33 cellular contexts compared by ENCODE assay signal in genomic region chr19:15185188-15185587, GRCh38. TPM values are rescaled to one million over a fixed set of nuclear protein-coding genes. Genes with fewer than 3 reads are reported as not detected.
"Had no signal": no experiment of that assay in that cellular context is flagged by ENCODE, and none has a peak within 500 bp of the region (broad histone marks: within the 10 kb centered on the region; RNA-seq: fewer than 3 reads in every experiment).

No MANE protein-coding gene starts in this region.

- H3K36me3 ChIP-seq: breast epithelium, colonic mucosa, gastrocnemius medialis had no signal

- H3K4me1 Mint-ChIP-seq: activated CD4-positive, alpha-beta memory T cell treated with anti-CD3 and anti-CD28 coated beads, Interleukin-2, amount 10 ng/mL, durations not matched to agents 7 days and 5 days; activated CD4-positive, alpha-beta T cell treated with anti-CD3 and anti-CD28 coated beads, Interleukin-2, amount 10 ng/mL, durations not matched to agents 7 days and 5 days; activated naive CD4-positive, alpha-beta T cell treated with anti-CD3 and anti-CD28 coated beads, Interleukin-2, amount 10 ng/mL, durations not matched to agents 7 days and 5 days; activated naive CD8-positive, alpha-beta T cell treated with anti-CD3 and anti-CD28 coated beads, Interleukin-2, amount 10 ng/mL, durations not matched to agents 7 days and 5 days; brain had no signal

- H3K36me3 Mint-ChIP-seq: activated naive CD4-positive, alpha-beta T cell treated with anti-CD3 and anti-CD28 coated beads, Interleukin-2, amount 10 ng/mL, durations not matched to agents 7 days and 5 days; activated naive CD4-positive, alpha-beta T cell treated with anti-CD3 and anti-CD28 coated beads, Interleukin-2, amount 50 U/mL, for 72 hours; activated naive CD8-positive, alpha-beta T cell treated with anti-CD3 and anti-CD28 coated beads, Interleukin-2, amount 10 ng/mL, durations not matched to agents 7 days and 5 days had no signal

- H3K9me3 ChIP-seq: ascending aorta, breast epithelium, colonic mucosa, esophagus muscularis mucosa, gastrocnemius medialis, heart left ventricle had no signal

- DNase-seq: activated CD4-positive, alpha-beta memory T cell treated with anti-CD3 and anti-CD28 coated beads, Interleukin-2, amount 10 ng/mL, durations not matched to agents 7 days and 5 days; activated CD4-positive, alpha-beta T cell treated with anti-CD3 and anti-CD28 coated beads for 1 hour; activated CD4-positive, alpha-beta T cell treated with anti-CD3 and anti-CD28 coated beads for 4 hours; activated CD4-positive, alpha-beta T cell treated with anti-CD3 and anti-CD28 coated beads, Interleukin-2, amount 10 ng/mL, durations not matched to agents 7 days and 5 days; activated CD4-positive, alpha-beta T cell treated with anti-CD3 and anti-CD28 coated beads, Interleukin-2, amount 50 U/mL, for 4 hours; activated CD8-positive, alpha-beta memory T cell treated with anti-CD3 and anti-CD28 coated beads, Interleukin-2, amount 50 U/mL, for 48 hours; activated gamma-delta T cell; activated naive CD4-positive, alpha-beta T cell; activated naive CD4-positive, alpha-beta T cell treated with anti-CD3 and anti-CD28 coated beads, Interleukin-2, amount 10 ng/mL, durations not matched to agents 7 days and 5 days; activated naive CD8-positive, alpha-beta T cell treated with anti-CD3 and anti-CD28 coated beads, Interleukin-2, amount 10 ng/mL, durations not matched to agents 7 days and 5 days; activated T-cell treated with anti-CD3 and anti-CD28 coated beads for 4 hours; activated T-cell treated with anti-CD3 and anti-CD28 coated beads, Interleukin-2, amount 50 U/mL, for 24 hours; activated T-cell treated with anti-CD3 and anti-CD28 coated beads, Interleukin-2, amount 50 U/mL, for 72 hours; central memory CD4-positive, alpha-beta T cell; cerebellar nuclear complex; colonic mucosa; effector CD8-positive, alpha-beta T cell; erythroblast; foreskin keratinocyte; gastrocnemius medialis; glutamatergic neuron; heart left ventricle; T-helper 2 cell had no signal

- H3K4me3 Mint-ChIP-seq: activated CD4-positive, alpha-beta memory T cell treated with anti-CD3 and anti-CD28 coated beads, Interleukin-2, amount 10 ng/mL, durations not matched to agents 7 days and 5 days; activated CD4-positive, alpha-beta T cell treated with anti-CD3 and anti-CD28 coated beads, Interleukin-2, amount 10 ng/mL, durations not matched to agents 7 days and 5 days; activated naive CD4-positive, alpha-beta T cell treated with anti-CD3 and anti-CD28 coated beads, Interleukin-2, amount 10 ng/mL, durations not matched to agents 7 days and 5 days; activated naive CD8-positive, alpha-beta T cell treated with anti-CD3 and anti-CD28 coated beads, Interleukin-2, amount 10 ng/mL, durations not matched to agents 7 days and 5 days; activated T-cell treated with anti-CD3 and anti-CD28 coated beads, Interleukin-2, amount 50 U/mL, for 24 hours; activated T-cell treated with anti-CD3 and anti-CD28 coated beads, Interleukin-2, amount 50 U/mL, for 72 hours; brain; WTC11 had no signal

- H3K4me1 ChIP-seq: ascending aorta, breast epithelium, colonic mucosa, esophagus muscularis mucosa, foreskin keratinocyte, gastrocnemius medialis had no signal

- H3K4me3 ChIP-seq: ascending aorta, breast epithelium, cardiac muscle cell, colonic mucosa, esophagus muscularis mucosa, gastrocnemius medialis, heart left ventricle had no signal

- H3K27me3 ChIP-seq: ascending aorta, breast epithelium, cardiac muscle cell, colonic mucosa, foreskin keratinocyte, gastrocnemius medialis, heart left ventricle had no signal

- H3K27ac ChIP-seq: ascending aorta, breast epithelium, cardiac muscle cell, colonic mucosa, esophagus muscularis mucosa, foreskin keratinocyte, gastrocnemius medialis, heart left ventricle, VCaP had no signal

- H3K27ac Mint-ChIP-seq: activated CD4-positive, alpha-beta memory T cell treated with anti-CD3 and anti-CD28 coated beads, Interleukin-2, amount 10 ng/mL, durations not matched to agents 7 days and 5 days; activated CD4-positive, alpha-beta T cell treated with anti-CD3 and anti-CD28 coated beads, Interleukin-2, amount 10 ng/mL, durations not matched to agents 7 days and 5 days; activated naive CD4-positive, alpha-beta T cell treated with anti-CD3 and anti-CD28 coated beads, Interleukin-2, amount 10 ng/mL, durations not matched to agents 7 days and 5 days; activated naive CD4-positive, alpha-beta T cell treated with anti-CD3 and anti-CD28 coated beads, Interleukin-2, amount 50 U/mL, for 72 hours; activated naive CD8-positive, alpha-beta T cell treated with anti-CD3 and anti-CD28 coated beads, Interleukin-2, amount 10 ng/mL, durations not matched to agents 7 days and 5 days; activated T-cell treated with anti-CD3 and anti-CD28 coated beads, Interleukin-2, amount 50 U/mL, for 24 hours; activated T-cell treated with anti-CD3 and anti-CD28 coated beads, Interleukin-2, amount 50 U/mL, for 72 hours; brain; WTC11 had no signal

- H3K27me3 Mint-ChIP-seq: activated CD4-positive, alpha-beta memory T cell treated with anti-CD3 and anti-CD28 coated beads, Interleukin-2, amount 10 ng/mL, durations not matched to agents 7 days and 5 days; activated CD4-positive, alpha-beta T cell treated with anti-CD3 and anti-CD28 coated beads, Interleukin-2, amount 10 ng/mL, durations not matched to agents 7 days and 5 days; activated naive CD8-positive, alpha-beta T cell treated with anti-CD3 and anti-CD28 coated beads, Interleukin-2, amount 10 ng/mL, durations not matched to agents 7 days and 5 days; brain had no signal

- ATAC-seq: activated naive CD4-positive, alpha-beta T cell treated with anti-CD3 and anti-CD28 coated beads, Interleukin-2, amount 50 U/mL, for 72 hours; activated T-cell treated with anti-CD3 and anti-CD28 coated beads, Interleukin-2, amount 50 U/mL, for 72 hours; foreskin keratinocyte; gastrocnemius medialis; heart left ventricle; WTC11 had no signal

- H3K9me3 Mint-ChIP-seq: activated CD4-positive, alpha-beta memory T cell treated with anti-CD3 and anti-CD28 coated beads, Interleukin-2, amount 10 ng/mL, durations not matched to agents 7 days and 5 days; activated naive CD4-positive, alpha-beta T cell treated with anti-CD3 and anti-CD28 coated beads, Interleukin-2, amount 50 U/mL, for 72 hours; activated naive CD8-positive, alpha-beta T cell treated with anti-CD3 and anti-CD28 coated beads, Interleukin-2, amount 10 ng/mL, durations not matched to agents 7 days and 5 days; activated T-cell treated with anti-CD3 and anti-CD28 coated beads, Interleukin-2, amount 50 U/mL, for 24 hours; activated T-cell treated with anti-CD3 and anti-CD28 coated beads, Interleukin-2, amount 50 U/mL, for 72 hours; WTC11 had no signal

RNA-seq across cellular contexts. Expression of gene NOTCH3, which starts 15.6 kb away (rescaled TPM):
- total RNA-seq: activated CD4-positive, alpha-beta memory T cell treated with anti-CD3 and anti-CD28 coated beads, Interleukin-2, amount 10 ng/mL, durations not matched to agents 7 days and 5 days; activated CD4-positive, alpha-beta T cell treated with anti-CD3 and anti-CD28 coated beads, Interleukin-2, amount 10 ng/mL, durations not matched to agents 7 days and 5 days; T-helper 1 cell treated with Interleukin-12 subunit alpha and Interleukin-12 subunit beta and Interleukin-4 antibody, amounts not matched to agents 30 ng/mL and 1 ng/mL, for 36 hours had no signal

RNA-seq across cellular contexts. Expression of gene EPHX3, which starts 47.1 kb away (rescaled TPM):
- total RNA-seq: activated naive CD8-positive, alpha-beta T cell treated with anti-CD3 and anti-CD28 coated beads, Interleukin-2, amount 10 ng/mL, durations not matched to agents 7 days and 5 days; ascending aorta; dermis microvascular lymphatic vessel endothelial cell; foreskin keratinocyte; gastrocnemius medialis; T-helper 1 cell treated with Interleukin-12 subunit alpha and Interleukin-12 subunit beta and Interleukin-4 antibody, amounts not matched to agents 30 ng/mL and 1 ng/mL, for 36 hours had no signal
